ENCODE assay signal across 1 cellular context in the genomic region with DNA sequence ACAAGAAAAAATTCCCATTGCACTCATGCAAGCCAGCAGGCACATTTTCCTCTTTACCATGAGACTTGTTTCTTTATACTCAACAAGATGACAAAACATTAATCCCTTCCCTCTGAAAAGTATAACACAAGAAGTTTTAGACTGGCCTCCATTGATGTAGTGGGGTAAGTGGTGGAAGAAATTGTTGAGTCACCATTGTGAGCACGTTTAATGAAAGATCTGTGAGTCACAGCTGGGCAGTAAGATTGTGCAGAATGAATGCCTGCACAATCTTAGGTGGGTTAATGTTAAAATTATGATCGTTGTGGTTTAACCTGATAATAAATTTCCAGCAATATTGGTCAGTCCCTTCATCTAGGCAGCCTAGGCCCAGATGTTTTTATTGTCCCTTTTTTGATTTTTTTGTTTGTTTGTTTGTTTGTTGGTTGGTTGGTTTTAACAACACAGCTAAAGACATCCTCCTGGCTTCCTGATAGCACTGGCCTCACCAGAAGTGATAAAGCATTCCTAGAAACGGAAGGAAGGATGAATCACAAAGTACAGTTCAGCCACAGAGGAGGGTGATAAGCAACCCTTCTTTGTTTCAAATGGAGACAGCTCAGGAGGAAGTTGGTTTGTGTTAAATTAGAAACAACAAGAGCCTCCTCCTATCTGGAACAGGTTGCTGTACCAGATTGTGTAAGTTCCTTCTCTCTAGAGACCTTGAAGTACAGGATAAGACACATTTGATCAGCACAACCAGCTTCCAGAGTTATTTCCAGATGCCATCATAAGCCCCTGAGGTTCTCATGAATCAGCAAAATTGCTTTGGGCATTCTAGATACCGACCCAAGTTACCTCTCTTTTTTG.
TF ChIP-seq lines count a peak whose summit lies in the region.

No MANE protein-coding gene starts in this region.

TF ChIP-seq in GM23338, 12 proteins besides CTCF, POLR2A, EP300 and RAD21 (continued from another document):
- TF ChIP-seq, protein P1, sequence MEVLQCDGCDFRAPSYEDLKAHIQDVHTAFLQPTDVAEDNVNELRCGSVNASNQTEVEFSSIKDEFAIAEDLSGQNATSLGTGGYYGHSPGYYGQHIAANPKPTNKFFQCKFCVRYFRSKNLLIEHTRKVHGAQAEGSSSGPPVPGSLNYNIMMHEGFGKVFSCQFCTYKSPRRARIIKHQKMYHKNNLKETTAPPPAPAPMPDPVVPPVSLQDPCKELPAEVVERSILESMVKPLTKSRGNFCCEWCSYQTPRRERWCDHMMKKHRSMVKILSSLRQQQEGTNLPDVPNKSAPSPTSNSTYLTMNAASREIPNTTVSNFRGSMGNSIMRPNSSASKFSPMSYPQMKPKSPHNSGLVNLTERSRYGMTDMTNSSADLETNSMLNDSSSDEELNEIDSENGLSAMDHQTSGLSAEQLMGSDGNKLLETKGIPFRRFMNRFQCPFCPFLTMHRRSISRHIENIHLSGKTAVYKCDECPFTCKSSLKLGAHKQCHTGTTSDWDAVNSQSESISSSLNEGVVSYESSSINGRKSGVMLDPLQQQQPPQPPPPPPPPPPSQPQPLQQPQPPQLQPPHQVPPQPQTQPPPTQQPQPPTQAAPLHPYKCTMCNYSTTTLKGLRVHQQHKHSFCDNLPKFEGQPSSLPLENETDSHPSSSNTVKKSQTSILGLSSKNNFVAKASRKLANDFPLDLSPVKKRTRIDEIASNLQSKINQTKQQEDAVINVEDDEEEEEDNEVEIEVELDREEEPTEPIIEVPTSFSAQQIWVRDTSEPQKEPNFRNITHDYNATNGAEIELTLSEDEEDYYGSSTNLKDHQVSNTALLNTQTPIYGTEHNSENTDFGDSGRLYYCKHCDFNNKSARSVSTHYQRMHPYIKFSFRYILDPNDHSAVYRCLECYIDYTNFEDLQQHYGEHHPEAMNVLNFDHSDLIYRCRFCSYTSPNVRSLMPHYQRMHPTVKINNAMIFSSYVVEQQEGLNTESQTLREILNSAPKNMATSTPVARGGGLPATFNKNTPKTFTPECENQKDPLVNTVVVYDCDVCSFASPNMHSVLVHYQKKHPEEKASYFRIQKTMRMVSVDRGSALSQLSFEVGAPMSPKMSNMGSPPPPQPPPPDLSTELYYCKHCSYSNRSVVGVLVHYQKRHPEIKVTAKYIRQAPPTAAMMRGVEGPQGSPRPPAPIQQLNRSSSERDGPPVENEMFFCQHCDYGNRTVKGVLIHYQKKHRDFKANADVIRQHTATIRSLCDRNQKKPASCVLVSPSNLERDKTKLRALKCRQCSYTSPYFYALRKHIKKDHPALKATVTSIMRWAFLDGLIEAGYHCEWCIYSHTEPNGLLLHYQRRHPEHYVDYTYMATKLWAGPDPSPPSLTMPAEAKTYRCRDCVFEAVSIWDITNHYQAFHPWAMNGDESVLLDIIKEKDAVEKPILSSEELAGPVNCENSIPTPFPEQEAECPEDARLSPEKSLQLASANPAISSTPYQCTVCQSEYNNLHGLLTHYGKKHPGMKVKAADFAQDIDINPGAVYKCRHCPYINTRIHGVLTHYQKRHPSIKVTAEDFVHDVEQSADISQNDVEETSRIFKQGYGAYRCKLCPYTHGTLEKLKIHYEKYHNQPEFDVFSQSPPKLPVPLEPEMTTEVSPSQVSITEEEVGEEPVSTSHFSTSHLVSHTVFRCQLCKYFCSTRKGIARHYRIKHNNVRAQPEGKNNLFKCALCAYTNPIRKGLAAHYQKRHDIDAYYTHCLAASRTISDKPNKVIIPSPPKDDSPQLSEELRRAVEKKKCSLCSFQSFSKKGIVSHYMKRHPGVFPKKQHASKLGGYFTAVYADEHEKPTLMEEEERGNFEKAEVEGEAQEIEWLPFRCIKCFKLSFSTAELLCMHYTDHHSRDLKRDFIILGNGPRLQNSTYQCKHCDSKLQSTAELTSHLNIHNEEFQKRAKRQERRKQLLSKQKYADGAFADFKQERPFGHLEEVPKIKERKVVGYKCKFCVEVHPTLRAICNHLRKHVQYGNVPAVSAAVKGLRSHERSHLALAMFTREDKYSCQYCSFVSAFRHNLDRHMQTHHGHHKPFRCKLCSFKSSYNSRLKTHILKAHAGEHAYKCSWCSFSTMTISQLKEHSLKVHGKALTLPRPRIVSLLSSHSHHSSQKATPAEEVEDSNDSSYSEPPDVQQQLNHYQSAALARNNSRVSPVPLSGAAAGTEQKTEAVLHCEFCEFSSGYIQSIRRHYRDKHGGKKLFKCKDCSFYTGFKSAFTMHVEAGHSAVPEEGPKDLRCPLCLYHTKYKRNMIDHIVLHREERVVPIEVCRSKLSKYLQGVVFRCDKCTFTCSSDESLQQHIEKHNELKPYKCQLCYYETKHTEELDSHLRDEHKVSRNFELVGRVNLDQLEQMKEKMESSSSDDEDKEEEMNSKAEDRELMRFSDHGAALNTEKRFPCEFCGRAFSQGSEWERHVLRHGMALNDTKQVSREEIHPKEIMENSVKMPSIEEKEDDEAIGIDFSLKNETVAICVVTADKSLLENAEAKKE (CRISPR knock-in tag; IDR thresholded peaks at IDR 0.05), result no peak
- TF ChIP-seq, protein P2, sequence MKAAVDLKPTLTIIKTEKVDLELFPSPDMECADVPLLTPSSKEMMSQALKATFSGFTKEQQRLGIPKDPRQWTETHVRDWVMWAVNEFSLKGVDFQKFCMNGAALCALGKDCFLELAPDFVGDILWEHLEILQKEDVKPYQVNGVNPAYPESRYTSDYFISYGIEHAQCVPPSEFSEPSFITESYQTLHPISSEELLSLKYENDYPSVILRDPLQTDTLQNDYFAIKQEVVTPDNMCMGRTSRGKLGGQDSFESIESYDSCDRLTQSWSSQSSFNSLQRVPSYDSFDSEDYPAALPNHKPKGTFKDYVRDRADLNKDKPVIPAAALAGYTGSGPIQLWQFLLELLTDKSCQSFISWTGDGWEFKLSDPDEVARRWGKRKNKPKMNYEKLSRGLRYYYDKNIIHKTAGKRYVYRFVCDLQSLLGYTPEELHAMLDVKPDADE (IDR thresholded peaks at IDR 0.05), result no peak
- TF ChIP-seq ZNF331 (CRISPR knock-in tag; IDR thresholded peaks at IDR 0.05; ENCODE audit: low read depth) (no peak), EZH2phosphoT487 (IDR thresholded peaks at IDR 0.05; ENCODE audit: unreplicated experiment) (no peak)
